Comparison of ENCODE assay signal across 15 cellular contexts in the genomic region with DNA sequence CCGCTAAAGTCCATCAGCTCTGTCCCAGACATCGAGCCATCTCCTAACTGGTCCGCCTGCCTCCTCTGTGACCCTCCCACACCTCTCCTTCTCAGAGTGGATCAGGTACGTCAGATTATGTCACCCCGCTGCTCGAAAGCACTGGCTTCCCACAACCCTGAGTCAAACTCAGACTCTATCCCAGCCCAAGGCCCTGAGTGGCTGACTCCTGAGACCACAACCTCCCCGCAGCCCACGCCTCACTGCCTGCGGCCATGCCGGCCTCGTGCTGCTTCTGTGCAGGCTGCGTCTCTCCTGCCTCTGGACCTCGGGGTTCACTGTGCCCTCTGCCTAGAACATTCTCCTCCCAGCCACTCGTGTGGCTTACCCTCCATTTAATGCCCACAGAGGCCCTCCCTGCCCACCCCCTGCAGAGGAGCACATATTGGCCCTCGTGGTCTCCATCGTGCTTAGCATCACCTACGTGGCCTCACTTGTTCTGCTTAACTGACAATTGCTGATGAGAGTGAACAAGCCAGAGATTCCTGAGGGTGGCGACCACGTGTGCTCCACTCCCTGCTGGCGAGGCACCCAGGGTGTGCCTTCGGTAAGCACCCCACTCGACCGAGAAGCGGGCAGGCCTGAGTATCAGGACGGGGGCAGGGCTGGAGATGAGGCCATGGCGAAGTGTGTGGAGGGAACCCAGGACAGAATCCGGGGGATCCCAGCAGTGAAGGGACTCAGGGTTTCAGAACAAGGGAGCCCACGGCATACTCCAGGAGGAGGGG. TPM values are rescaled to one million over a fixed set of nuclear protein-coding genes. Genes with fewer than 3 reads are reported as not detected.
DNase-seq lines count a peak whose midpoint lies in the region; ATAC-seq and TF ChIP-seq lines count a peak whose summit lies in the region.
"Had no signal": no experiment of that assay in that cellular context is flagged by ENCODE, and none has a peak within 500 bp of the region (broad histone marks: within the 10 kb centered on the region; RNA-seq: fewer than 3 reads in every experiment).

No MANE protein-coding gene starts in this region.

- no peak overlapping the region for H3K27ac ChIP-seq in aorta (ENCODE audit: low read depth in 1 of 2, low read length in 2 of 2)
- H3K27ac ChIP-seq: neural progenitor cell, Peyer's patch had no signal

- WGBS in aorta, 2 donors = 87 to 89% methylated on average over 28 of the region's 28 CpGs

- peaks cover 45% of the 10 kb centered on the region for H3K36me3 Mint-ChIP-seq in activated naive CD4-positive, alpha-beta T cell treated with anti-CD3 and anti-CD28 coated beads, Interleukin-2, amount 10 ng/mL, durations not matched to agents 7 days and 5 days
- no peaks in the 10 kb centered on the region for H3K36me3 Mint-ChIP-seq in glutamatergic neuron (ENCODE audit: unreplicated experiment)
- H3K36me3 Mint-ChIP-seq in stimulated activated memory B cell treated with anti-CD40 and anti-IgM and Interleukin-4, amounts not matched to agents 10 μg/mL and 1 μg/mL and 100 μg/mL, for 72 hours = peaks cover 64% of the 10 kb centered on the region

- H3K9me3 Mint-ChIP-seq in activated naive CD4-positive, alpha-beta T cell treated with anti-CD3 and anti-CD28 coated beads, Interleukin-2, amount 10 ng/mL, durations not matched to agents 7 days and 5 days = no peaks in the 10 kb centered on the region
- peaks cover 5% of the 10 kb centered on the region for H3K9me3 Mint-ChIP-seq in glutamatergic neuron (ENCODE audit: unreplicated experiment)
- H3K9me3 Mint-ChIP-seq in stimulated activated memory B cell treated with anti-CD40 and anti-IgM and Interleukin-4, amounts not matched to agents 10 μg/mL and 1 μg/mL and 100 μg/mL, for 72 hours = no peaks in the 10 kb centered on the region
- H3K9me3 Mint-ChIP-seq: neural progenitor cell; T-helper 2 cell treated with Interferon-gamma antibody and Interleukin-4, amounts not matched to agents 5 μg/mL and 100 μg/mL, for 36 hours had no signal

- no peaks in the 10 kb centered on the region for H3K4me1 ChIP-seq in aorta (ENCODE audit: control insufficient read depth in 1 of 2, insufficient read depth in 2 of 2, low read length in 2 of 2)
- H3K4me1 ChIP-seq: neural progenitor cell had no signal

- no peak for ATAC-seq in stimulated activated memory B cell treated with anti-CD40 and anti-IgM and Interleukin-4, amounts not matched to agents 10 μg/mL and 1 μg/mL and 100 μg/mL, for 72 hours
- no peak for ATAC-seq in aorta (ENCODE audit: low FRiP score)

- H3K27me3 Mint-ChIP-seq in activated naive CD4-positive, alpha-beta T cell treated with anti-CD3 and anti-CD28 coated beads, Interleukin-2, amount 10 ng/mL, durations not matched to agents 7 days and 5 days = no peaks in the 10 kb centered on the region
- peaks cover 16% of the 10 kb centered on the region for H3K27me3 Mint-ChIP-seq in glutamatergic neuron (ENCODE audit: unreplicated experiment)
- no peaks in the 10 kb centered on the region for H3K27me3 Mint-ChIP-seq in stimulated activated memory B cell treated with anti-CD40 and anti-IgM and Interleukin-4, amounts not matched to agents 10 μg/mL and 1 μg/mL and 100 μg/mL, for 72 hours

- no peak overlapping the region for H3K4me3 Mint-ChIP-seq in activated naive CD4-positive, alpha-beta T cell treated with anti-CD3 and anti-CD28 coated beads, Interleukin-2, amount 10 ng/mL, durations not matched to agents 7 days and 5 days
- H3K4me3 Mint-ChIP-seq in glutamatergic neuron (ENCODE audit: unreplicated experiment) = peak overlapping the region; percentile 67
- H3K4me3 Mint-ChIP-seq in stimulated activated memory B cell treated with anti-CD40 and anti-IgM and Interleukin-4, amounts not matched to agents 10 μg/mL and 1 μg/mL and 100 μg/mL, for 72 hours = no peak overlapping the region
- H3K4me3 Mint-ChIP-seq: neural progenitor cell; T-helper 2 cell treated with Interferon-gamma antibody and Interleukin-4, amounts not matched to agents 5 μg/mL and 100 μg/mL, for 36 hours had no signal

- H3K27me3 ChIP-seq in aorta (ENCODE audit: control insufficient read depth in 1 of 2, insufficient read depth in 2 of 2, low read length in 1 of 2) = no peaks in the 10 kb centered on the region
- H3K27me3 ChIP-seq: neural progenitor cell, Peyer's patch had no signal

- intact Hi-C loops in aorta (cut with DNase I) = no loop called here

- CTCF ChIA-PET in activated naive CD4-positive, alpha-beta T cell treated with anti-CD3 and anti-CD28 coated beads, Interleukin-2, amount 10 ng/mL, durations not matched to agents 7 days and 5 days (lab: Charles Lee) = interaction anchor here (1.0 kb wide), 1 partner anchor 14 kb away, joined by 4 read pairs; no protein-coding TSS in a partner anchor

- peaks cover 0 to 10% of the 10 kb centered on the region in 2 donors for H3K36me3 ChIP-seq in aorta (ENCODE audit: control insufficient read depth in 1 of 2, insufficient read depth in 2 of 2, low read length in 1 of 2)

- no peak overlapping the region for H3K4me3 ChIP-seq in aorta (ENCODE audit: low read length in 2 of 2)
- H3K4me3 ChIP-seq: neural progenitor cell, Peyer's patch had no signal

- peaks cover 18% of the 10 kb centered on the region for H3K4me1 Mint-ChIP-seq in activated naive CD4-positive, alpha-beta T cell treated with anti-CD3 and anti-CD28 coated beads, Interleukin-2, amount 10 ng/mL, durations not matched to agents 7 days and 5 days
- peaks cover 25% of the 10 kb centered on the region for H3K4me1 Mint-ChIP-seq in glutamatergic neuron (ENCODE audit: low read depth, unreplicated experiment)
- H3K4me1 Mint-ChIP-seq in stimulated activated memory B cell treated with anti-CD40 and anti-IgM and Interleukin-4, amounts not matched to agents 10 μg/mL and 1 μg/mL and 100 μg/mL, for 72 hours = peaks cover 39% of the 10 kb centered on the region

- no peak for DNase-seq in activated naive CD4-positive, alpha-beta T cell treated with anti-CD3 and anti-CD28 coated beads, Interleukin-2, amount 10 ng/mL, durations not matched to agents 7 days and 5 days
- no peak for DNase-seq in activated naive CD4-positive, alpha-beta T cell (lab: John Stamatoyannopoulos, UW)
- DNase-seq in T1000 (lab: John Stamatoyannopoulos, UW) = peak; percentile 41
- DNase-seq in glutamatergic neuron = no peak
- DNase-seq in effector CD4-positive, alpha-beta T cell = no peak
- DNase-seq in RKO (ENCODE audit: low spot score) = no peak
- DNase-seq in aorta = no peak
- DNase-seq: DMS 273 treated with DMSO at 0.1 percent for 48 hours; effector memory CD4-positive, alpha-beta T cell; kidney; NCI-H226 had no signal

- TF ChIP-seq CTCF in glutamatergic neuron (IDR thresholded peaks at IDR 0.05; ENCODE audit: partially characterized antibody, unreplicated experiment) = no peak

- peak overlapping the region; percentile 1 for H3K27ac Mint-ChIP-seq in activated naive CD4-positive, alpha-beta T cell treated with anti-CD3 and anti-CD28 coated beads, Interleukin-2, amount 10 ng/mL, durations not matched to agents 7 days and 5 days
- H3K27ac Mint-ChIP-seq in glutamatergic neuron (ENCODE audit: unreplicated experiment) = peak overlapping the region; percentile 23
- peak overlapping the region; percentile 46 for H3K27ac Mint-ChIP-seq in stimulated activated memory B cell treated with anti-CD40 and anti-IgM and Interleukin-4, amounts not matched to agents 10 μg/mL and 1 μg/mL and 100 μg/mL, for 72 hours
- H3K27ac Mint-ChIP-seq: neural progenitor cell had no signal

- H3K9me3 ChIP-seq in aorta (ENCODE audit: control insufficient read depth, low read length) = no peaks in the 10 kb centered on the region
- H3K9me3 ChIP-seq: Peyer's patch had no signal

RNA-seq across cellular contexts. Expression of gene FKRP, which starts 13.5 kb away (rescaled TPM):
- total RNA-seq in glutamatergic neuron (ENCODE audit: unreplicated experiment) (46.6 TPM), aorta (10 to 100 TPM; 19.1 to 20.6 TPM)
- 10 to 100 TPM in 1 of 2 donors, 1 to 10 TPM in 1; 3.9 to 13.0 TPM for polyA plus RNA-seq in aorta

RNA-seq across cellular contexts. Expression of gene STRN4, which starts 13.9 kb away (rescaled TPM):
- total RNA-seq in glutamatergic neuron (ENCODE audit: unreplicated experiment) (117 TPM), aorta (10 to 100 TPM; 63.4 to 69.8 TPM)
- 10 to 100 TPM; 26.8 to 45.6 TPM for polyA plus RNA-seq in aorta

RNA-seq across cellular contexts. Expression of gene PRKD2, which starts 15.4 kb away (rescaled TPM):
- total RNA-seq in glutamatergic neuron (ENCODE audit: unreplicated experiment) = 54.7 TPM
- total RNA-seq in aorta = 10 to 100 TPM; 42.2 to 62.6 TPM
- 10 to 100 TPM; 15.3 to 79.2 TPM for polyA plus RNA-seq in aorta

RNA-seq across cellular contexts. Expression of gene SLC1A5, which starts 56.0 kb away (rescaled TPM):
- total RNA-seq in glutamatergic neuron (ENCODE audit: unreplicated experiment) (35.4 TPM), aorta (10 to 100 TPM; 42.8 to 56.3 TPM)
- polyA plus RNA-seq in aorta = 10 to 100 TPM; 15.4 to 44.4 TPM
